Comparison of ENCODE assay signal across 8 cellular contexts in genomic region chr12:75784591-75784990, GRCh38.
A peak's percentile ranks its signal among the peaks of the same experiment; 100 is the strongest.
DNase-seq lines count a peak whose midpoint lies in the region; ATAC-seq, FAIRE-seq and TF ChIP-seq lines count a peak whose summit lies in the region.

No MANE protein-coding gene starts in this region.

- no peak for TF ChIP-seq POLR2A in thyroid gland (IDR thresholded peaks at IDR 0.05)
- no peak for TF ChIP-seq POLR2A in GM12891 (IDR thresholded peaks at IDR 0.05; ENCODE audit: low read depth, low read length)

- H3K27ac ChIP-seq in OCI-LY7 (ENCODE audit: low read depth, low read length, poor library complexity, severe bottlenecking) (peak overlapping the region; percentile 0), thyroid gland (peak overlapping the region; percentile 80 to 88 (median 82))

- no peak for TF ChIP-seq CTCF in OCI-LY7 (conservative IDR thresholded peaks at IDR 0.05; ENCODE audit: low read length)
- no peak for TF ChIP-seq CTCF in thyroid gland (IDR thresholded peaks at IDR 0.05)

- H3K79me2 ChIP-seq in OCI-LY7 (ENCODE audit: insufficient read depth, low read depth, low read length): no peaks in the 10 kb centered on the region

- BruUV-seq in OCI-LY7 (replicated peaks; lab: Mats Ljungman, UMichigan): no TSS peak

- 27 to 36% methylated on average over 2 of the region's 2 CpGs for WGBS in thyroid gland, 2 donors

- intact Hi-C loops in OCI-LY7 (cut with micrococcal nuclease; ENCODE audit: unreplicated experiment): no loop called here
- intact Hi-C loops in thyroid gland (cut with DNase I): no loop called here

- peak overlapping the region; percentile 81 for H2AFZ ChIP-seq in OCI-LY7 (ENCODE audit: low read length)

- DNase-seq in NCI-H2081 (lab: John Stamatoyannopoulos, UW): peak; percentile 40 to 76
- no peak for DNase-seq in NCI-H2081 treated with DMSO at 0.1 percent for 48 hours (lab: John Stamatoyannopoulos, UW)
- DNase-seq in OCI-LY7 (ENCODE audit: low spot score): peak; percentile 59
- DNase-seq in thyroid gland: peak; percentile 97 to 98
- DNase-seq in stimulated activated CD4-positive, alpha-beta T cell treated with anti-CD3 and anti-CD28 coated beads, Interleukin-4, amount 100 ng/mL, for 24 hours: no peak
- DNase-seq in middle frontal gyrus (ENCODE audit: extremely low spot score, low spot score): no peak
- no peak for DNase-seq in GM12891 (ENCODE audit: insufficient read length, low spot score)

- CTCF ChIA-PET in OCI-LY7 (lab: Charles Lee; ENCODE audit: unreplicated experiment): interaction anchor here (0.7 to 0.8 kb wide), 2 partner anchors 177 to 246 kb away, joined by 3 read pairs; no protein-coding TSS in a partner anchor

- no peaks in the 10 kb centered on the region for H4K20me1 ChIP-seq in OCI-LY7 (ENCODE audit: insufficient read depth, low read length)

- H3K36me3 ChIP-seq in OCI-LY7 (ENCODE audit: insufficient read depth, low read length): no peaks in the 10 kb centered on the region
- H3K36me3 ChIP-seq in thyroid gland: no peaks in the 10 kb centered on the region

- no peak for FAIRE-seq in GM12891 (lab: Jason Lieb, UNC)

- ATAC-seq in esophagus mucosa: peak; percentile 28

- H3K4me2 ChIP-seq in OCI-LY7 (ENCODE audit: low read length): peak overlapping the region; percentile 9; the same call in 1 of the 2 replicates

- no peaks in the 10 kb centered on the region for H3K9me2 ChIP-seq in OCI-LY7 (ENCODE audit: insufficient read depth, low read length)

- H3K9me3 ChIP-seq in OCI-LY7 (ENCODE audit: low read length) (no peaks in the 10 kb centered on the region), thyroid gland (no peaks in the 10 kb centered on the region)

- POLR2A ChIA-PET in OCI-LY7 (lab: Charles Lee): interaction anchor here (0.6 to 2.2 kb wide), 8 partner anchors 8 to 175 kb away, joined by 3 to 8 read pairs (median 4); no protein-coding TSS in a partner anchor

- H3K4me3 ChIP-seq in OCI-LY7 (ENCODE audit: low read depth, low read length, poor library complexity, severe bottlenecking) (no peak overlapping the region), thyroid gland (replicated peaks in 1 of 3) (no peak overlapping the region)

- H3K27me3 ChIP-seq in thyroid gland: no peaks in the 10 kb centered on the region

- H3K4me1 ChIP-seq in OCI-LY7 (ENCODE audit: insufficient read depth, low read length, poor library complexity, severe bottlenecking) (peaks cover 24% of the 10 kb centered on the region), thyroid gland (peaks cover 45 to 57% of the 10 kb centered on the region in 2 donors)

TF ChIP-seq in GM12891, 5 proteins besides CTCF, POLR2A, EP300 and RAD21:
- TF ChIP-seq POLR2AphosphoS5 (IDR thresholded peaks at IDR 0.05; ENCODE audit: low read depth, low read length) (no peak), PAX5 (IDR thresholded peaks at IDR 0.05; ENCODE audit: insufficient read depth, low read length, severe bottlenecking) (no peak), SPI1 (IDR thresholded peaks at IDR 0.05; ENCODE audit: low read depth, low read length) (no peak), TAF1 (IDR thresholded peaks at IDR 0.05; ENCODE audit: low read depth, low read length) (no peak), POU2F2 (IDR thresholded peaks at IDR 0.05; ENCODE audit: low read depth, low read length) (no peak)

Comparison
In these comparisons a context has a peak if more than half of its experiments do, and no peak if none do; other contexts are left out.
1. DNase-seq: peak in NCI-H2081 (2 of 2), OCI-LY7 (single experiment) and thyroid gland (2 of 2); none in NCI-H2081 treated with DMSO at 0.1 percent for 48 hours (single experiment), stimulated activated CD4-positive, alpha-beta T cell treated with anti-CD3 and anti-CD28 coated beads, Interleukin-4, amount 100 ng/mL, for 24 hours (single experiment), middle frontal gyrus (single experiment) and GM12891 (single experiment).